9 cellular contexts compared by ENCODE assay signal in genomic region chr22:36257948-36258674, GRCh38. TPM values are rescaled to one million over a fixed set of nuclear protein-coding genes. Genes with fewer than 3 reads are reported as not detected.
DNase-seq lines count a peak whose midpoint lies in the region; ATAC-seq and TF ChIP-seq lines count a peak whose summit lies in the region.
"Had no signal": no experiment of that assay in that cellular context is flagged by ENCODE, and none has a peak within 500 bp of the region (broad histone marks: within the 10 kb centered on the region; RNA-seq: fewer than 3 reads in every experiment).

No MANE protein-coding gene starts in this region.

- H4K20me1 ChIP-seq in KMS-11 (ENCODE audit: insufficient read depth), result no peaks in the 10 kb centered on the region

- no peaks in the 10 kb centered on the region for H3K79me2 ChIP-seq in KMS-11 (ENCODE audit: insufficient read depth, low read depth)

- no peaks in the 10 kb centered on the region for H3K27me3 Mint-ChIP-seq in CD4-positive, CD25-positive, alpha-beta regulatory T cell
- peaks cover 16% of the 10 kb centered on the region for H3K27me3 Mint-ChIP-seq in nephron progenitor cell (ENCODE audit: low read depth, poor library complexity)

- H3K4me2 ChIP-seq in KMS-11, result peak overlapping the region; percentile 89

- peaks cover 16 to 56% (median 42%) of the 10 kb centered on the region in 4 donors for H3K4me1 Mint-ChIP-seq in CD4-positive, CD25-positive, alpha-beta regulatory T cell
- H3K4me1 Mint-ChIP-seq in nephron progenitor cell, result peaks cover 41% of the 10 kb centered on the region

- peak overlapping the region; percentile 69 to 88 (median 87) for H3K27ac Mint-ChIP-seq in CD4-positive, CD25-positive, alpha-beta regulatory T cell
- H3K27ac Mint-ChIP-seq in nephron progenitor cell, result peak overlapping the region; percentile 88

- peak overlapping the region; percentile 71 for H2AFZ ChIP-seq in KMS-11 (ENCODE audit: low read depth)

- intact Hi-C loops in breast epithelium (cut with DNase I; ENCODE audit: low total_unique reads), result no loop called here

- H3K36me3 ChIP-seq in CD4-positive, CD25-positive, alpha-beta regulatory T cell (ENCODE audit: control insufficient read depth, insufficient read depth, low read length), result peaks cover 13% of the 10 kb centered on the region
- H3K36me3 ChIP-seq in KMS-11 (ENCODE audit: insufficient read depth), result no peaks in the 10 kb centered on the region
- H3K36me3 ChIP-seq in breast epithelium, result no peaks in the 10 kb centered on the region
- no peaks in the 10 kb centered on the region for H3K36me3 ChIP-seq in MG63
- H3K36me3 ChIP-seq: WERI-Rb-1 had no signal

- TF ChIP-seq POLR2A in breast epithelium (IDR thresholded peaks at IDR 0.05), result no peak

- H3K9me3 ChIP-seq in CD4-positive, CD25-positive, alpha-beta regulatory T cell (ENCODE audit: control insufficient read depth in 2 of 2, low read length in 2 of 2), result no peaks in the 10 kb centered on the region
- H3K9me3 ChIP-seq in breast epithelium (no peaks in the 10 kb centered on the region), MG63 (no peaks in the 10 kb centered on the region)

- TF ChIP-seq CTCF in KMS-11 (conservative IDR thresholded peaks at IDR 0.05; ENCODE audit: low read depth, low read length), result no peak
- TF ChIP-seq CTCF in breast epithelium (IDR thresholded peaks at IDR 0.05), result no peak
- TF ChIP-seq CTCF in nephron progenitor cell (IDR thresholded peaks at IDR 0.05), result no peak

- H3K4me1 ChIP-seq in CD4-positive, CD25-positive, alpha-beta regulatory T cell (ENCODE audit: control insufficient read depth, insufficient read depth, low read length, poor library complexity, severe bottlenecking), result peaks cover 37% of the 10 kb centered on the region
- H3K4me1 ChIP-seq in KMS-11 (ENCODE audit: low read depth, poor library complexity, severe bottlenecking), result peaks cover 71% of the 10 kb centered on the region
- H3K4me1 ChIP-seq in breast epithelium, result peaks cover 5 to 21% of the 10 kb centered on the region in 2 donors

- H3K36me3 Mint-ChIP-seq in CD4-positive, CD25-positive, alpha-beta regulatory T cell, result peaks cover 50% of the 10 kb centered on the region
- H3K36me3 Mint-ChIP-seq in nephron progenitor cell (ENCODE audit: low read depth), result no peaks in the 10 kb centered on the region

- no peaks in the 10 kb centered on the region for H3K9me3 Mint-ChIP-seq in CD4-positive, CD25-positive, alpha-beta regulatory T cell
- no peaks in the 10 kb centered on the region for H3K9me3 Mint-ChIP-seq in nephron progenitor cell

- peak overlapping the region; percentile 7 for H3K4me3 ChIP-seq in CD4-positive, CD25-positive, alpha-beta regulatory T cell (ENCODE audit: low read depth, low read length)
- H3K4me3 ChIP-seq in KMS-11 (IDR thresholded peaks at IDR 0.05; ENCODE audit: insufficient read depth, low read depth, low read length) (no peak overlapping the region), breast epithelium (no peak overlapping the region), MG63 (no peak overlapping the region)

- peak overlapping the region in 3 of 4 donors; percentile 40 to 86 (median 60) for H3K4me3 Mint-ChIP-seq in CD4-positive, CD25-positive, alpha-beta regulatory T cell
- H3K4me3 Mint-ChIP-seq in nephron progenitor cell, result peak overlapping the region; percentile 60

- no peak for DNase-seq in CD4-positive, CD25-positive, alpha-beta regulatory T cell
- no peak for DNase-seq in breast epithelium (ENCODE audit: low spot score in 2 of 2)
- DNase-seq in nephron progenitor cell, result no peak
- no peak for DNase-seq in AG08395 (ENCODE audit: low spot score)
- DNase-seq in MG63, result no peak
- DNase-seq: WERI-Rb-1 had no signal

- peak overlapping the region; percentile 56 for H3K9ac ChIP-seq in KMS-11

- no peaks in the 10 kb centered on the region for H3K27me3 ChIP-seq in CD4-positive, CD25-positive, alpha-beta regulatory T cell (ENCODE audit: control insufficient read depth, insufficient read depth, low read length)
- H3K27me3 ChIP-seq in KMS-11 (ENCODE audit: insufficient read depth, low read depth), result no peaks in the 10 kb centered on the region
- H3K27me3 ChIP-seq in breast epithelium, result no peaks in the 10 kb centered on the region
- no peaks in the 10 kb centered on the region for H3K27me3 ChIP-seq in MG63

- no peak for ATAC-seq in CD4-positive, CD25-positive, alpha-beta regulatory T cell (ENCODE audit: low read depth in 2 of 2)
- ATAC-seq in HG02981 (IDR thresholded peaks at IDR 0.05; ENCODE audit: unreplicated experiment) (no peak), GM21423 (IDR thresholded peaks at IDR 0.05; ENCODE audit: unreplicated experiment) (no peak)

- peak overlapping the region; percentile 50 for H3K27ac ChIP-seq in CD4-positive, CD25-positive, alpha-beta regulatory T cell (ENCODE audit: insufficient read depth, low read length, poor library complexity, severe bottlenecking)
- H3K27ac ChIP-seq in KMS-11 (peak overlapping the region; percentile 94), breast epithelium (peak overlapping the region; percentile 76 to 83)
- H3K27ac ChIP-seq: WERI-Rb-1 had no signal

RNA-seq across cellular contexts. Expression of gene APOL1, which starts 5.2 kb away (rescaled TPM):
- total RNA-seq in CD4-positive, CD25-positive, alpha-beta regulatory T cell, result 16.8 TPM
- polyA plus RNA-seq in CD4-positive, CD25-positive, alpha-beta regulatory T cell, result 1 to 10 TPM; 6.3 to 8.4 (median 7.2) TPM
- 10 to 100 TPM in 2 of 3 donors, 1 to 10 TPM in 1; 5.9 to 38.3 (median 22.2) TPM for total RNA-seq in breast epithelium
- 0.49 and 2.4 TPM in 2 replicates for total RNA-seq in MG63 (2014; rRNA removed; shearing (Covaris generic); ENCODE audit: low replicate concordance)

RNA-seq across cellular contexts. Expression of gene APOL2, which starts 18.8 kb away (rescaled TPM):
- 69.7 TPM for total RNA-seq in CD4-positive, CD25-positive, alpha-beta regulatory T cell
- polyA plus RNA-seq in CD4-positive, CD25-positive, alpha-beta regulatory T cell, result 10 to 100 TPM; 18.8 to 28.6 (median 22.0) TPM
- 100 to 1,000 TPM in 1 of 3 donors, 10 to 100 TPM in 2; 50.4 to 112 (median 73.8) TPM for total RNA-seq in breast epithelium
- total RNA-seq in MG63 (2014; rRNA removed; shearing (Covaris generic); ENCODE audit: low replicate concordance), result 43.4 and 57.9 TPM in 2 replicates

RNA-seq across cellular contexts. Expression of gene APOL4, which starts 56.5 kb away (rescaled TPM):
- not detected for total RNA-seq in CD4-positive, CD25-positive, alpha-beta regulatory T cell
- polyA plus RNA-seq in CD4-positive, CD25-positive, alpha-beta regulatory T cell, result not detected
- 10 to 100 TPM in 2 of 3 donors, 1 to 10 TPM in 1; 4.9 to 41.3 (median 15.0) TPM for total RNA-seq in breast epithelium
- total RNA-seq in MG63 (2014; rRNA removed; shearing (Covaris generic); ENCODE audit: low replicate concordance), result not detected in 2 replicates
